ENCODE assay signal across 1 cellular context in genomic region chr13:28658796-28659610, GRCh38.
TF ChIP-seq lines count a peak whose summit lies in the region.

Gene POMP, plus strand, starts transcription at chr13:28659130. Its CDS starts 55 bp downstream, at chr13:28659185.

TF ChIP-seq in HepG2, 621 proteins besides CTCF, POLR2A, EP300 and RAD21 (continued from another document and continues in another):
- no peak for TF ChIP-seq ZNF800 (CRISPR knock-in tag; IDR thresholded peaks at IDR 0.05)
- peak; percentile 20; the same call in 1 of the 2 replicates for TF ChIP-seq ZFP82 (CRISPR knock-in tag; IDR thresholded peaks at IDR 0.05; ENCODE audit: borderline replicate concordance)
- peak; percentile 80 for TF ChIP-seq HDAC2 (CRISPR knock-in tag; IDR thresholded peaks at IDR 0.05)
- TF ChIP-seq KLF15 (CRISPR knock-in tag; IDR thresholded peaks at IDR 0.05; ENCODE audit: borderline replicate concordance), result 0 out of 2 replicates have a peak, but pooled peaks have one; percentile 62
- TF ChIP-seq ZBTB38 (CRISPR knock-in tag; IDR thresholded peaks at IDR 0.05), result peak; percentile 48; the same call in 1 of the 2 replicates
- no peak for TF ChIP-seq IKZF1 (IDR thresholded peaks at IDR 0.05)
- no peak for TF ChIP-seq PHF5A (CRISPR knock-in tag; IDR thresholded peaks at IDR 0.05; ENCODE audit: low read depth, unreplicated experiment)
- peak; percentile 66 for TF ChIP-seq ZNF343 (CRISPR knock-in tag; IDR thresholded peaks at IDR 0.05)
- TF ChIP-seq NR2F6 (IDR thresholded peaks at IDR 0.05), result no peak
- peak; percentile 47; the same call in 1 of the 2 replicates for TF ChIP-seq NR2F6 (CRISPR knock-in tag; IDR thresholded peaks at IDR 0.05)
- peak; percentile 46 for TF ChIP-seq HNF4A (CRISPR knock-in tag; IDR thresholded peaks at IDR 0.05)
- no peak for TF ChIP-seq ZBTB37 (CRISPR knock-in tag; IDR thresholded peaks at IDR 0.05)
- peak; percentile 89 for TF ChIP-seq ZNF564 (CRISPR knock-in tag; IDR thresholded peaks at IDR 0.05)
- 0 out of 2 replicates have a peak, but pooled peaks have one; percentile 21 for TF ChIP-seq ZNF577 (CRISPR knock-in tag; IDR thresholded peaks at IDR 0.05; ENCODE audit: borderline replicate concordance, low read depth)
- TF ChIP-seq NONO (IDR thresholded peaks at IDR 0.05), result no peak
- TF ChIP-seq NONO (CRISPR knock-in tag; conservative IDR thresholded peaks at IDR 0.05), result peak; percentile 90
- TF ChIP-seq HNRNPLL (IDR thresholded peaks at IDR 0.05; ENCODE audit: low read depth, low read length, poor library complexity, severe bottlenecking), result peak; percentile 65
- TF ChIP-seq ATF5 (CRISPR knock-in tag; IDR thresholded peaks at IDR 0.05; ENCODE audit: low read depth), result no peak
- TF ChIP-seq MAZ (IDR thresholded peaks at IDR 0.05; ENCODE audit: borderline replicate concordance, low read depth, low read length), result peak; percentile 93; the same call in 1 of the 2 replicates
- peak; percentile 94 for TF ChIP-seq MAZ (CRISPR knock-in tag; IDR thresholded peaks at IDR 0.05; ENCODE audit: low read depth)
- TF ChIP-seq ZSCAN12 (CRISPR knock-in tag; IDR thresholded peaks at IDR 0.05), result no peak
- TF ChIP-seq USF2 (IDR thresholded peaks at IDR 0.05; ENCODE audit: low read depth, low read length), result no peak
- TF ChIP-seq USF2 (CRISPR knock-in tag; IDR thresholded peaks at IDR 0.05; ENCODE audit: borderline replicate concordance), result no peak
- TF ChIP-seq MYC (CRISPR knock-in tag; IDR thresholded peaks at IDR 0.05; ENCODE audit: borderline replicate concordance), result peak; percentile 79; the same call in 1 of the 2 replicates
- TF ChIP-seq ZNF644 (CRISPR knock-in tag; IDR thresholded peaks at IDR 0.05; ENCODE audit: low read depth), result 0 out of 2 replicates have a peak, but pooled peaks have one; percentile 12
- 0 out of 2 replicates have a peak, but pooled peaks have one; percentile 39 for TF ChIP-seq ZNF558 (CRISPR knock-in tag; IDR thresholded peaks at IDR 0.05; ENCODE audit: borderline replicate concordance)
- peak; percentile 89 for TF ChIP-seq KMT2A (CRISPR knock-in tag; IDR thresholded peaks at IDR 0.05)
- no peak for TF ChIP-seq ZBTB44 (CRISPR knock-in tag; IDR thresholded peaks at IDR 0.05)
- no peak for TF ChIP-seq ZNF570 (CRISPR knock-in tag; IDR thresholded peaks at IDR 0.05; ENCODE audit: borderline replicate concordance)
- TF ChIP-seq ZNF674 (CRISPR knock-in tag; IDR thresholded peaks at IDR 0.05; ENCODE audit: low read depth), result no peak
- 0 out of 2 replicates have a peak, but pooled peaks have one; percentile 50 for TF ChIP-seq ZNF264 (CRISPR knock-in tag; IDR thresholded peaks at IDR 0.05)
- no peak; the same call in 1 of the 2 replicates for TF ChIP-seq ZNF44 (CRISPR knock-in tag; IDR thresholded peaks at IDR 0.05)
- no peak for TF ChIP-seq HMG20B (CRISPR knock-in tag; conservative IDR thresholded peaks at IDR 0.05)
- no peak for TF ChIP-seq GFI1 (CRISPR knock-in tag; IDR thresholded peaks at IDR 0.05; ENCODE audit: borderline replicate concordance)
- no peak for TF ChIP-seq ZKSCAN5 (CRISPR knock-in tag; IDR thresholded peaks at IDR 0.05)
- peak; percentile 19; the same call in 1 of the 2 replicates for TF ChIP-seq EEA1 (CRISPR knock-in tag; IDR thresholded peaks at IDR 0.05; ENCODE audit: borderline replicate concordance)
- peak; percentile 100 for TF ChIP-seq GABPA (IDR thresholded peaks at IDR 0.05; ENCODE audit: low read depth, low read length)
- TF ChIP-seq GABPA (CRISPR knock-in tag; IDR thresholded peaks at IDR 0.05; ENCODE audit: low read depth), result peak; percentile 98
- no peak for TF ChIP-seq TEF (CRISPR knock-in tag; IDR thresholded peaks at IDR 0.05)
- no peak; the same call in 1 of the 2 replicates for TF ChIP-seq ZNF879 (CRISPR knock-in tag; IDR thresholded peaks at IDR 0.05)
- TF ChIP-seq RNF219 (CRISPR knock-in tag; IDR thresholded peaks at IDR 0.05), result no peak
- peak; percentile 57; the same call in 1 of the 2 replicates for TF ChIP-seq RARA (CRISPR knock-in tag; IDR thresholded peaks at IDR 0.05)
- TF ChIP-seq ZNF124 (CRISPR knock-in tag; IDR thresholded peaks at IDR 0.05), result 0 out of 2 replicates have a peak, but pooled peaks have one; percentile 40
- peak; percentile 56 for TF ChIP-seq HCFC1 (IDR thresholded peaks at IDR 0.05; ENCODE audit: low read depth, low read length)
- TF ChIP-seq ZNF543 (CRISPR knock-in tag; IDR thresholded peaks at IDR 0.05), result peak; percentile 78; the same call in 1 of the 2 replicates
- no peak for TF ChIP-seq SOX5 (CRISPR knock-in tag; IDR thresholded peaks at IDR 0.05; ENCODE audit: borderline replicate concordance)
- peak; percentile 89 for TF ChIP-seq ZNF883 (CRISPR knock-in tag; IDR thresholded peaks at IDR 0.05; ENCODE audit: not compliant biosample characterization)
- TF ChIP-seq FOXK1 (CRISPR knock-in tag; IDR thresholded peaks at IDR 0.05; ENCODE audit: borderline replicate concordance, low read depth), result peak; percentile 56; the same call in 1 of the 2 replicates
- peak; percentile 57 for TF ChIP-seq DRAP1 (CRISPR knock-in tag; IDR thresholded peaks at IDR 0.05)
- no peak for TF ChIP-seq DZIP1 (CRISPR knock-in tag; IDR thresholded peaks at IDR 0.05)
- TF ChIP-seq CREB1 (IDR thresholded peaks at IDR 0.05), result peak; percentile 65; the same call in 1 of the 2 replicates
- peak; percentile 84 for TF ChIP-seq CREB1 (CRISPR knock-in tag; IDR thresholded peaks at IDR 0.05)
- no peak; the same call in 1 of the 2 replicates for TF ChIP-seq ZNF614 (CRISPR knock-in tag; IDR thresholded peaks at IDR 0.05; ENCODE audit: borderline replicate concordance)
